36 cellular contexts compared by ENCODE assay signal in genomic region chr10:11781114-11781513, GRCh38. TPM values are rescaled to one million over a fixed set of nuclear protein-coding genes. Genes with fewer than 3 reads are reported as not detected.
"Had no signal": no experiment of that assay in that cellular context is flagged by ENCODE, and none has a peak within 500 bp of the region (broad histone marks: within the 10 kb centered on the region; RNA-seq: fewer than 3 reads in every experiment).

No MANE protein-coding gene starts in this region.

- H3K4me3 Mint-ChIP-seq: activated naive CD4-positive, alpha-beta T cell treated with anti-CD3 and anti-CD28 coated beads for 36 hours; activated naive CD4-positive, alpha-beta T cell treated with anti-CD3 and anti-CD28 coated beads, Interleukin-2, amount 10 ng/mL, durations not matched to agents 7 days and 5 days; activated naive CD4-positive, alpha-beta T cell treated with anti-CD3 and anti-CD28 coated beads, Interleukin-2, amount 50 U/mL, for 24 hours; activated naive CD8-positive, alpha-beta T cell; activated naive CD8-positive, alpha-beta T cell treated with anti-CD3 and anti-CD28 coated beads for 36 hours; activated naive CD8-positive, alpha-beta T cell treated with anti-CD3 and anti-CD28 coated beads, Interleukin-2, amount 10 ng/mL, durations not matched to agents 7 days and 5 days; activated naive CD8-positive, alpha-beta T cell treated with anti-CD3 and anti-CD28 coated beads, Interleukin-2, amount 50 U/mL, for 24 hours; activated T-cell treated with anti-CD3 and anti-CD28 coated beads, Interleukin-2, amount 50 U/mL, for 24 hours; activated T-cell treated with anti-CD3 and anti-CD28 coated beads, Interleukin-2, amount 50 U/mL, for 4 hours; activated T-cell treated with anti-CD3 and anti-CD28 coated beads, Interleukin-2, amount 50 U/mL, for 72 hours; activated T-helper 1 cell treated with anti-CD3 and anti-CD28 coated beads, Interleukin-12 subunit alpha, Interleukin-12 subunit beta, Interleukin-2, Interleukin-4 antibody, amounts not matched to agents 30 ng/mL and 10 ng/mL and 1 ng/mL, durations not matched to agents 14 hours and 24 hours and 36 hours; activated T-helper 17 cell treated with anti-CD3 and anti-CD28 coated beads, Interleukin-2, amount 50 U/mL, for 72 hours; brain; central memory CD8-positive, alpha-beta T cell had no signal

- H3K27ac Mint-ChIP-seq: activated naive CD4-positive, alpha-beta T cell treated with anti-CD3 and anti-CD28 coated beads for 36 hours; activated naive CD4-positive, alpha-beta T cell treated with anti-CD3 and anti-CD28 coated beads, Interleukin-2, amount 10 ng/mL, durations not matched to agents 7 days and 5 days; activated naive CD4-positive, alpha-beta T cell treated with anti-CD3 and anti-CD28 coated beads, Interleukin-2, amount 50 U/mL, for 24 hours; activated naive CD4-positive, alpha-beta T cell treated with anti-CD3 and anti-CD28 coated beads, Interleukin-2, amount 50 U/mL, for 72 hours; activated naive CD8-positive, alpha-beta T cell; activated naive CD8-positive, alpha-beta T cell treated with anti-CD3 and anti-CD28 coated beads for 36 hours; activated naive CD8-positive, alpha-beta T cell treated with anti-CD3 and anti-CD28 coated beads, Interleukin-2, amount 10 ng/mL, durations not matched to agents 7 days and 5 days; activated naive CD8-positive, alpha-beta T cell treated with anti-CD3 and anti-CD28 coated beads, Interleukin-2, amount 50 U/mL, for 24 hours; activated T-cell treated with anti-CD3 and anti-CD28 coated beads, Interleukin-2, amount 50 U/mL, for 24 hours; activated T-cell treated with anti-CD3 and anti-CD28 coated beads, Interleukin-2, amount 50 U/mL, for 72 hours; activated T-helper 1 cell treated with anti-CD3 and anti-CD28 coated beads, Interleukin-12 subunit alpha, Interleukin-12 subunit beta, Interleukin-2, Interleukin-4 antibody, amounts not matched to agents 30 ng/mL and 10 ng/mL and 1 ng/mL, durations not matched to agents 14 hours and 24 hours and 36 hours; activated T-helper 17 cell treated with anti-CD3 and anti-CD28 coated beads, Interleukin-2, amount 50 U/mL, for 72 hours; activated T-helper 2 cell treated with anti-CD3 and anti-CD28 coated beads, Interferon-gamma antibody, Interleukin-2, Interleukin-4, amounts not matched to agents 10 μg/mL and 5 μg/mL and 100 μg/mL, durations not matched to agents 14 hours and 24 hours and 36 hours; brain had no signal

- H3K36me3 Mint-ChIP-seq: activated naive CD4-positive, alpha-beta T cell treated with anti-CD3 and anti-CD28 coated beads, Interleukin-2, amount 10 ng/mL, durations not matched to agents 7 days and 5 days; activated naive CD4-positive, alpha-beta T cell treated with anti-CD3 and anti-CD28 coated beads, Interleukin-2, amount 50 U/mL, for 24 hours; activated naive CD4-positive, alpha-beta T cell treated with anti-CD3 and anti-CD28 coated beads, Interleukin-2, amount 50 U/mL, for 72 hours; activated naive CD8-positive, alpha-beta T cell; activated naive CD8-positive, alpha-beta T cell treated with anti-CD3 and anti-CD28 coated beads for 36 hours; activated naive CD8-positive, alpha-beta T cell treated with anti-CD3 and anti-CD28 coated beads, Interleukin-2, amount 10 ng/mL, durations not matched to agents 7 days and 5 days; brain had no signal

- H3K4me1 ChIP-seq: adrenal gland, ascending aorta, body of pancreas, breast epithelium had no signal

- H3K27me3 Mint-ChIP-seq: activated naive CD4-positive, alpha-beta T cell treated with anti-CD3 and anti-CD28 coated beads, Interleukin-2, amount 50 U/mL, for 24 hours; activated naive CD8-positive, alpha-beta T cell; activated T-cell treated with anti-CD3 and anti-CD28 coated beads, Interleukin-2, amount 50 U/mL, for 24 hours had no signal

- DNase-seq: activated effector memory CD4-positive, alpha-beta T cell treated with anti-CD3 and anti-CD28 coated beads, Interleukin-2, amount 50 U/mL, for 16 hours; activated effector memory CD4-positive, alpha-beta T cell treated with Interleukin-2 at 50 U/mL for 16 hours; activated gamma-delta T cell; activated gamma-delta T cell treated with Interleukin-2 at 50 U/mL for 16 hours; activated naive CD4-positive, alpha-beta T cell; activated naive CD4-positive, alpha-beta T cell treated with anti-CD3 and anti-CD28 coated beads for 36 hours; activated naive CD4-positive, alpha-beta T cell treated with anti-CD3 and anti-CD28 coated beads, Interleukin-2, amount 10 ng/mL, durations not matched to agents 7 days and 5 days; activated naive CD4-positive, alpha-beta T cell treated with anti-CD3 and anti-CD28 coated beads, Interleukin-2, amount 50 U/mL, for 16 hours; activated naive CD4-positive, alpha-beta T cell treated with Interleukin-2 at 50 U/mL for 16 hours; activated naive CD8-positive, alpha-beta T cell treated with anti-CD3 and anti-CD28 coated beads for 36 hours; activated naive CD8-positive, alpha-beta T cell treated with anti-CD3 and anti-CD28 coated beads, Interleukin-2, amount 10 ng/mL, durations not matched to agents 7 days and 5 days; activated naive CD8-positive, alpha-beta T cell treated with anti-CD3 and anti-CD28 coated beads, Interleukin-2, amount 50 U/mL, for 24 hours; activated T-cell treated with anti-CD3 and anti-CD28 coated beads, Interleukin-2, amount 50 U/mL, for 24 hours; activated T-cell treated with anti-CD3 and anti-CD28 coated beads, Interleukin-2, amount 50 U/mL, for 4 hours; activated T-cell treated with anti-CD3 and anti-CD28 coated beads, Interleukin-2, amount 50 U/mL, for 48 hours; activated T-cell treated with anti-CD3 and anti-CD28 coated beads, Interleukin-2, amount 50 U/mL, for 72 hours; adrenal gland; amniotic stem cell; amygdala; anterior cingulate cortex; body of pancreas; brain microvascular endothelial cell; caudate nucleus; central memory CD4-positive, alpha-beta T cell; cerebellar nuclear complex had no signal

- H3K9me3 ChIP-seq: adrenal gland, ascending aorta, body of pancreas, breast epithelium had no signal

- H3K36me3 ChIP-seq: adrenal gland, ascending aorta, brain microvascular endothelial cell, breast epithelium, cardiac muscle cell had no signal

- ATAC-seq: activated naive CD4-positive, alpha-beta T cell treated with anti-CD3 and anti-CD28 coated beads, Interleukin-2, amount 50 U/mL, for 72 hours; activated naive CD8-positive, alpha-beta T cell treated with anti-CD3 and anti-CD28 coated beads, Interleukin-2, amount 50 U/mL, for 24 hours; activated T-cell treated with anti-CD3 and anti-CD28 coated beads, Interleukin-2, amount 50 U/mL, for 4 hours; activated T-cell treated with anti-CD3 and anti-CD28 coated beads, Interleukin-2, amount 50 U/mL, for 72 hours; activated T-helper 17 cell treated with anti-CD3 and anti-CD28 coated beads, Interleukin-2, amount 50 U/mL, for 72 hours; body of pancreas had no signal

- H3K27me3 ChIP-seq: adrenal gland, ascending aorta, body of pancreas, brain microvascular endothelial cell, breast epithelium, cardiac muscle cell had no signal

- H3K4me1 Mint-ChIP-seq: activated naive CD4-positive, alpha-beta T cell treated with anti-CD3 and anti-CD28 coated beads, Interleukin-2, amount 50 U/mL, for 24 hours; activated naive CD8-positive, alpha-beta T cell treated with anti-CD3 and anti-CD28 coated beads, Interleukin-2, amount 50 U/mL, for 24 hours; brain; central memory CD8-positive, alpha-beta T cell had no signal

- H3K9me3 Mint-ChIP-seq: activated naive CD4-positive, alpha-beta T cell treated with anti-CD3 and anti-CD28 coated beads for 36 hours; activated naive CD4-positive, alpha-beta T cell treated with anti-CD3 and anti-CD28 coated beads, Interleukin-2, amount 10 ng/mL, durations not matched to agents 7 days and 5 days; activated naive CD4-positive, alpha-beta T cell treated with anti-CD3 and anti-CD28 coated beads, Interleukin-2, amount 50 U/mL, for 24 hours; activated naive CD4-positive, alpha-beta T cell treated with anti-CD3 and anti-CD28 coated beads, Interleukin-2, amount 50 U/mL, for 72 hours; activated naive CD8-positive, alpha-beta T cell treated with anti-CD3 and anti-CD28 coated beads for 36 hours; activated naive CD8-positive, alpha-beta T cell treated with anti-CD3 and anti-CD28 coated beads, Interleukin-2, amount 10 ng/mL, durations not matched to agents 7 days and 5 days; activated naive CD8-positive, alpha-beta T cell treated with anti-CD3 and anti-CD28 coated beads, Interleukin-2, amount 50 U/mL, for 24 hours; activated T-cell treated with anti-CD3 and anti-CD28 coated beads, Interleukin-2, amount 50 U/mL, for 24 hours; activated T-cell treated with anti-CD3 and anti-CD28 coated beads, Interleukin-2, amount 50 U/mL, for 4 hours; activated T-cell treated with anti-CD3 and anti-CD28 coated beads, Interleukin-2, amount 50 U/mL, for 72 hours; activated T-helper 1 cell treated with anti-CD3 and anti-CD28 coated beads, Interleukin-12 subunit alpha, Interleukin-12 subunit beta, Interleukin-2, Interleukin-4 antibody, amounts not matched to agents 30 ng/mL and 10 ng/mL and 1 ng/mL, durations not matched to agents 14 hours and 24 hours and 36 hours; activated T-helper 17 cell treated with anti-CD3 and anti-CD28 coated beads, Interleukin-2, amount 50 U/mL, for 72 hours; activated T-helper 2 cell treated with anti-CD3 and anti-CD28 coated beads, Interferon-gamma antibody, Interleukin-2, Interleukin-4, amounts not matched to agents 10 μg/mL and 5 μg/mL and 100 μg/mL, durations not matched to agents 14 hours and 24 hours and 36 hours; central memory CD8-positive, alpha-beta T cell had no signal

- H3K4me3 ChIP-seq: adrenal gland, ascending aorta, body of pancreas, breast epithelium, cardiac muscle cell had no signal

- H3K27ac ChIP-seq: adrenal gland, ascending aorta, body of pancreas, brain microvascular endothelial cell, breast epithelium, cardiac muscle cell had no signal

RNA-seq across cellular contexts. Expression of gene ECHDC3, which starts 38.9 kb away (rescaled TPM):
- total RNA-seq: activated T-helper 2 cell treated with anti-CD3 and anti-CD28 coated beads, Interferon-gamma antibody, Interleukin-2, Interleukin-4, amounts not matched to agents 10 μg/mL and 5 μg/mL and 100 μg/mL, durations not matched to agents 14 hours and 24 hours and 36 hours had no signal
